ENCODE assay signal across 2 cellular contexts in the genomic region with DNA sequence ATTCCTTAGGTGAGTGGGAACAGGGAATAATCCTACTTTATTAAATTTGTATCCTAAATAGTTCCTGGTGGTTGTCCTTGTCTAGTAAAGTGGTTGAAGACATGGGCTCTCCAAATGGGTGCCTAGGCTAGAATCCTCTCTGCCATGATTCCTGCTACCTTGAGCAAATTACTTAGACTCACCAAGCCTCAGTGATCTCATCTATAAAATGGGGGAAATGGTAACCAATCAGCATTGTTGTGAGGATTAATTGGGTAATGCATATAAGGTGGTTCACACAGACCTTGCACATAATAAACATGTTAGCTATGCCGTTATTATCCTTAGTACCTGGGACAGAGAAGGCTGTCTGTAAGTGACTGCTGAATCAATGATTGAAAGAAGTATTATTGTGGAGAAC.
A peak's percentile ranks its signal among the peaks of the same experiment; 100 is the strongest.
TF ChIP-seq lines count a peak whose summit lies in the region.

No MANE protein-coding gene starts in this region.

TF ChIP-seq in HepG2, 621 proteins besides CTCF, POLR2A, EP300 and RAD21:
- 0 out of 2 replicates have a peak, but pooled peaks have one; percentile 19 for TF ChIP-seq ZNF629 (CRISPR knock-in tag; conservative IDR thresholded peaks at IDR 0.05)
- TF ChIP-seq ZNF781 (CRISPR knock-in tag; IDR thresholded peaks at IDR 0.05; ENCODE audit: borderline replicate concordance, not compliant biosample characterization), result no peak
TF ChIP-seq in HepG2: peak in this region for 1.

TF ChIP-seq in H1, 55 proteins besides CTCF, POLR2A, EP300 and RAD21:
- TF ChIP-seq GABPA (IDR thresholded peaks at IDR 0.05; ENCODE audit: borderline replicate concordance, insufficient read depth, low read length) (no peak), SIN3A (conservative IDR thresholded peaks at IDR 0.05 in 1 of 2, IDR thresholded peaks at IDR 0.05 in 1 of 2; ENCODE audit: low read depth in 1 of 2, low read length in 2 of 2) (no peak), BACH1 (IDR thresholded peaks at IDR 0.05; ENCODE audit: low read length) (no peak), HDAC6 (IDR thresholded peaks at IDR 0.05; ENCODE audit: low read depth, low read length) (no peak), EGR1 (IDR thresholded peaks at IDR 0.05; ENCODE audit: borderline replicate concordance, low read depth, low read length) (no peak), NANOG (IDR thresholded peaks at IDR 0.05; ENCODE audit: insufficient read depth, low read depth, low read length, poor library complexity, severe bottlenecking) (no peak), JUND (IDR thresholded peaks at IDR 0.05; ENCODE audit: low read length) (no peak), KDM1A (IDR thresholded peaks at IDR 0.05; ENCODE audit: borderline replicate concordance, low read length) (peak; percentile 94; the same call in 1 of the 2 replicates), BCL11A (IDR thresholded peaks at IDR 0.05; ENCODE audit: low read depth in 2 of 2, low read length in 2 of 2) (no peak), TEAD4 (IDR thresholded peaks at IDR 0.05; ENCODE audit: low read depth, low read length) (no peak), CHD2 (IDR thresholded peaks at IDR 0.05; ENCODE audit: low read length) (no peak), POU5F1 (IDR thresholded peaks at IDR 0.05; ENCODE audit: low read depth, low read length) (no peak), HDAC2 (IDR thresholded peaks at IDR 0.05; ENCODE audit: borderline replicate concordance in 1 of 2, low read depth in 2 of 2, low read length in 2 of 2) (peak in 1 of 2 experiments; percentile 81; a peak in 1 of 4 replicates)
- TF ChIP-seq, protein P1, sequence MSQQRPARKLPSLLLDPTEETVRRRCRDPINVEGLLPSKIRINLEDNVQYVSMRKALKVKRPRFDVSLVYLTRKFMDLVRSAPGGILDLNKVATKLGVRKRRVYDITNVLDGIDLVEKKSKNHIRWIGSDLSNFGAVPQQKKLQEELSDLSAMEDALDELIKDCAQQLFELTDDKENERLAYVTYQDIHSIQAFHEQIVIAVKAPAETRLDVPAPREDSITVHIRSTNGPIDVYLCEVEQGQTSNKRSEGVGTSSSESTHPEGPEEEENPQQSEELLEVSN (IDR thresholded peaks at IDR 0.05), result no peak
- TF ChIP-seq, protein P2, sequence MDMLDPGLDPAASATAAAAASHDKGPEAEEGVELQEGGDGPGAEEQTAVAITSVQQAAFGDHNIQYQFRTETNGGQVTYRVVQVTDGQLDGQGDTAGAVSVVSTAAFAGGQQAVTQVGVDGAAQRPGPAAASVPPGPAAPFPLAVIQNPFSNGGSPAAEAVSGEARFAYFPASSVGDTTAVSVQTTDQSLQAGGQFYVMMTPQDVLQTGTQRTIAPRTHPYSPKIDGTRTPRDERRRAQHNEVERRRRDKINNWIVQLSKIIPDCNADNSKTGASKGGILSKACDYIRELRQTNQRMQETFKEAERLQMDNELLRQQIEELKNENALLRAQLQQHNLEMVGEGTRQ (IDR thresholded peaks at IDR 0.05; ENCODE audit: low read length), result no peak
TF ChIP-seq in H1: peak in this region for 2.
